ENCODE assay signal across 1 cellular context in the genomic region with DNA sequence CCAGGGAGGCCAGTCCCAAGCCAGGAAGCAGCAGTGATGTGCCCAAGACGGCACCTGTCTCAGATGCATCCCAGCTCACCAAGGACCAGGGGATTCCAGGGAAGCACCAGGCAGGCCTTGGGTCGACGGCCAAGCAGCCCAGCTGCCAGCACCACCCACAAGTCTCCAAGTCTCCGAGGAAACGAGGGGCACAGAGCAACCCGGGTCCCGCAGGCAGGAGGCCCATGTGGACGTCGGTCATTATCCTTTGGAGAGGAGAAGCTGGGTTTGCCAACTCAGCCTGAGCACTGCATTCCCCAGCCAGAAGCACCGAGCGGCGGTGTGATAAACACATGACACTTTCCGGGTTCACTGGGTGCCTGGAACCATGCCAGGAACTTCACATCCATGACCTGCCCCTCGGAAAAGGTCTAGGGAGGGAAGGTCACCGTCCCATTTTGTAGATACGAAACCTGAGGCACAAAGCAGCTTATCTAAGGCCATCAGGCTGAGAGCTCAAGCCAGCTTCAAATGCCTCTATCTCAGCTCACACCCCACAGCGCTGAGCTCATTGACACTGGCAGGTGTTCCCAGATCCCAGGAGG.
TF ChIP-seq lines count a peak whose summit lies in the region.

No MANE protein-coding gene starts in this region.

TF ChIP-seq in GM23338, 12 proteins besides CTCF, POLR2A, EP300 and RAD21 (continued from another document):
- TF ChIP-seq, protein P1, sequence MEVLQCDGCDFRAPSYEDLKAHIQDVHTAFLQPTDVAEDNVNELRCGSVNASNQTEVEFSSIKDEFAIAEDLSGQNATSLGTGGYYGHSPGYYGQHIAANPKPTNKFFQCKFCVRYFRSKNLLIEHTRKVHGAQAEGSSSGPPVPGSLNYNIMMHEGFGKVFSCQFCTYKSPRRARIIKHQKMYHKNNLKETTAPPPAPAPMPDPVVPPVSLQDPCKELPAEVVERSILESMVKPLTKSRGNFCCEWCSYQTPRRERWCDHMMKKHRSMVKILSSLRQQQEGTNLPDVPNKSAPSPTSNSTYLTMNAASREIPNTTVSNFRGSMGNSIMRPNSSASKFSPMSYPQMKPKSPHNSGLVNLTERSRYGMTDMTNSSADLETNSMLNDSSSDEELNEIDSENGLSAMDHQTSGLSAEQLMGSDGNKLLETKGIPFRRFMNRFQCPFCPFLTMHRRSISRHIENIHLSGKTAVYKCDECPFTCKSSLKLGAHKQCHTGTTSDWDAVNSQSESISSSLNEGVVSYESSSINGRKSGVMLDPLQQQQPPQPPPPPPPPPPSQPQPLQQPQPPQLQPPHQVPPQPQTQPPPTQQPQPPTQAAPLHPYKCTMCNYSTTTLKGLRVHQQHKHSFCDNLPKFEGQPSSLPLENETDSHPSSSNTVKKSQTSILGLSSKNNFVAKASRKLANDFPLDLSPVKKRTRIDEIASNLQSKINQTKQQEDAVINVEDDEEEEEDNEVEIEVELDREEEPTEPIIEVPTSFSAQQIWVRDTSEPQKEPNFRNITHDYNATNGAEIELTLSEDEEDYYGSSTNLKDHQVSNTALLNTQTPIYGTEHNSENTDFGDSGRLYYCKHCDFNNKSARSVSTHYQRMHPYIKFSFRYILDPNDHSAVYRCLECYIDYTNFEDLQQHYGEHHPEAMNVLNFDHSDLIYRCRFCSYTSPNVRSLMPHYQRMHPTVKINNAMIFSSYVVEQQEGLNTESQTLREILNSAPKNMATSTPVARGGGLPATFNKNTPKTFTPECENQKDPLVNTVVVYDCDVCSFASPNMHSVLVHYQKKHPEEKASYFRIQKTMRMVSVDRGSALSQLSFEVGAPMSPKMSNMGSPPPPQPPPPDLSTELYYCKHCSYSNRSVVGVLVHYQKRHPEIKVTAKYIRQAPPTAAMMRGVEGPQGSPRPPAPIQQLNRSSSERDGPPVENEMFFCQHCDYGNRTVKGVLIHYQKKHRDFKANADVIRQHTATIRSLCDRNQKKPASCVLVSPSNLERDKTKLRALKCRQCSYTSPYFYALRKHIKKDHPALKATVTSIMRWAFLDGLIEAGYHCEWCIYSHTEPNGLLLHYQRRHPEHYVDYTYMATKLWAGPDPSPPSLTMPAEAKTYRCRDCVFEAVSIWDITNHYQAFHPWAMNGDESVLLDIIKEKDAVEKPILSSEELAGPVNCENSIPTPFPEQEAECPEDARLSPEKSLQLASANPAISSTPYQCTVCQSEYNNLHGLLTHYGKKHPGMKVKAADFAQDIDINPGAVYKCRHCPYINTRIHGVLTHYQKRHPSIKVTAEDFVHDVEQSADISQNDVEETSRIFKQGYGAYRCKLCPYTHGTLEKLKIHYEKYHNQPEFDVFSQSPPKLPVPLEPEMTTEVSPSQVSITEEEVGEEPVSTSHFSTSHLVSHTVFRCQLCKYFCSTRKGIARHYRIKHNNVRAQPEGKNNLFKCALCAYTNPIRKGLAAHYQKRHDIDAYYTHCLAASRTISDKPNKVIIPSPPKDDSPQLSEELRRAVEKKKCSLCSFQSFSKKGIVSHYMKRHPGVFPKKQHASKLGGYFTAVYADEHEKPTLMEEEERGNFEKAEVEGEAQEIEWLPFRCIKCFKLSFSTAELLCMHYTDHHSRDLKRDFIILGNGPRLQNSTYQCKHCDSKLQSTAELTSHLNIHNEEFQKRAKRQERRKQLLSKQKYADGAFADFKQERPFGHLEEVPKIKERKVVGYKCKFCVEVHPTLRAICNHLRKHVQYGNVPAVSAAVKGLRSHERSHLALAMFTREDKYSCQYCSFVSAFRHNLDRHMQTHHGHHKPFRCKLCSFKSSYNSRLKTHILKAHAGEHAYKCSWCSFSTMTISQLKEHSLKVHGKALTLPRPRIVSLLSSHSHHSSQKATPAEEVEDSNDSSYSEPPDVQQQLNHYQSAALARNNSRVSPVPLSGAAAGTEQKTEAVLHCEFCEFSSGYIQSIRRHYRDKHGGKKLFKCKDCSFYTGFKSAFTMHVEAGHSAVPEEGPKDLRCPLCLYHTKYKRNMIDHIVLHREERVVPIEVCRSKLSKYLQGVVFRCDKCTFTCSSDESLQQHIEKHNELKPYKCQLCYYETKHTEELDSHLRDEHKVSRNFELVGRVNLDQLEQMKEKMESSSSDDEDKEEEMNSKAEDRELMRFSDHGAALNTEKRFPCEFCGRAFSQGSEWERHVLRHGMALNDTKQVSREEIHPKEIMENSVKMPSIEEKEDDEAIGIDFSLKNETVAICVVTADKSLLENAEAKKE (CRISPR knock-in tag; IDR thresholded peaks at IDR 0.05) = no peak
- no peak for TF ChIP-seq EZH2 (IDR thresholded peaks at IDR 0.05; ENCODE audit: low read depth, unreplicated experiment)
- no peak for TF ChIP-seq CREB1 (CRISPR knock-in tag; IDR thresholded peaks at IDR 0.05; ENCODE audit: low read depth)
- TF ChIP-seq, protein P2, sequence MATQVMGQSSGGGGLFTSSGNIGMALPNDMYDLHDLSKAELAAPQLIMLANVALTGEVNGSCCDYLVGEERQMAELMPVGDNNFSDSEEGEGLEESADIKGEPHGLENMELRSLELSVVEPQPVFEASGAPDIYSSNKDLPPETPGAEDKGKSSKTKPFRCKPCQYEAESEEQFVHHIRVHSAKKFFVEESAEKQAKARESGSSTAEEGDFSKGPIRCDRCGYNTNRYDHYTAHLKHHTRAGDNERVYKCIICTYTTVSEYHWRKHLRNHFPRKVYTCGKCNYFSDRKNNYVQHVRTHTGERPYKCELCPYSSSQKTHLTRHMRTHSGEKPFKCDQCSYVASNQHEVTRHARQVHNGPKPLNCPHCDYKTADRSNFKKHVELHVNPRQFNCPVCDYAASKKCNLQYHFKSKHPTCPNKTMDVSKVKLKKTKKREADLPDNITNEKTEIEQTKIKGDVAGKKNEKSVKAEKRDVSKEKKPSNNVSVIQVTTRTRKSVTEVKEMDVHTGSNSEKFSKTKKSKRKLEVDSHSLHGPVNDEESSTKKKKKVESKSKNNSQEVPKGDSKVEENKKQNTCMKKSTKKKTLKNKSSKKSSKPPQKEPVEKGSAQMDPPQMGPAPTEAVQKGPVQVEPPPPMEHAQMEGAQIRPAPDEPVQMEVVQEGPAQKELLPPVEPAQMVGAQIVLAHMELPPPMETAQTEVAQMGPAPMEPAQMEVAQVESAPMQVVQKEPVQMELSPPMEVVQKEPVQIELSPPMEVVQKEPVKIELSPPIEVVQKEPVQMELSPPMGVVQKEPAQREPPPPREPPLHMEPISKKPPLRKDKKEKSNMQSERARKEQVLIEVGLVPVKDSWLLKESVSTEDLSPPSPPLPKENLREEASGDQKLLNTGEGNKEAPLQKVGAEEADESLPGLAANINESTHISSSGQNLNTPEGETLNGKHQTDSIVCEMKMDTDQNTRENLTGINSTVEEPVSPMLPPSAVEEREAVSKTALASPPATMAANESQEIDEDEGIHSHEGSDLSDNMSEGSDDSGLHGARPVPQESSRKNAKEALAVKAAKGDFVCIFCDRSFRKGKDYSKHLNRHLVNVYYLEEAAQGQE (IDR thresholded peaks at IDR 0.05; ENCODE audit: unreplicated experiment) = no peak
- TF ChIP-seq ZNF331 (CRISPR knock-in tag; IDR thresholded peaks at IDR 0.05; ENCODE audit: low read depth) = no peak
- no peak for TF ChIP-seq POLR2AphosphoS5 (IDR thresholded peaks at IDR 0.05; ENCODE audit: low read depth)
- TF ChIP-seq NANOG (IDR thresholded peaks at IDR 0.05; ENCODE audit: borderline replicate concordance) = no peak
- TF ChIP-seq STAT1 (IDR thresholded peaks at IDR 0.05; ENCODE audit: unreplicated experiment) = no peak
- TF ChIP-seq JUNB (IDR thresholded peaks at IDR 0.05; ENCODE audit: unreplicated experiment) = no peak
- no peak for TF ChIP-seq ZNF114 (CRISPR knock-in tag; IDR thresholded peaks at IDR 0.05)
